ENCODE assay signal across 18 cellular contexts in genomic region chr15:84645496-84645895, GRCh38. TPM values are rescaled to one million over a fixed set of nuclear protein-coding genes. Genes with fewer than 3 reads are reported as not detected.
DNase-seq lines count a peak whose midpoint lies in the region; ATAC-seq and TF ChIP-seq lines count a peak whose summit lies in the region.
"Had no signal": no experiment of that assay in that cellular context is flagged by ENCODE, and none has a peak within 500 bp of the region (broad histone marks: within the 10 kb centered on the region; RNA-seq: fewer than 3 reads in every experiment).

No MANE protein-coding gene starts in this region.

- POLR2A ChIA-PET in WTC11 (lab: Charles Lee) = no interaction called here
- POLR2A ChIA-PET in HEK293T (lab: Yijun Ruan, JAX) = interaction anchor here (3.4 kb wide), 1 partner anchor 8 kb away, joined by 16 read pairs; the partner anchor contains the start of gene WDR73

- ATAC-seq in activated naive CD8-positive, alpha-beta T cell treated with anti-CD3 and anti-CD28 coated beads, Interleukin-2, amount 50 U/mL, for 24 hours = no peak
- no peak for ATAC-seq in WTC11
- peak; percentile 7 for ATAC-seq in esophagus mucosa
- ATAC-seq in stimulated activated naive B cell treated with anti-CD40 and anti-IgM and Interleukin-4, amounts not matched to agents 10 μg/mL and 1 μg/mL and 100 μg/mL, for 72 hours (replicated peaks) = no peak
- ATAC-seq in GM18868 (IDR thresholded peaks at IDR 0.05; ENCODE audit: unreplicated experiment) = no peak

- H3K36me3 Mint-ChIP-seq in activated naive CD8-positive, alpha-beta T cell treated with anti-CD3 and anti-CD28 coated beads for 36 hours = peaks cover 27% of the 10 kb centered on the region
- peaks cover 54% of the 10 kb centered on the region for H3K36me3 Mint-ChIP-seq in activated naive CD8-positive, alpha-beta T cell treated with anti-CD3 and anti-CD28 coated beads, Interleukin-2, amount 50 U/mL, for 24 hours (ENCODE audit: low read depth)
- peaks cover 65% of the 10 kb centered on the region for H3K36me3 Mint-ChIP-seq in WTC11
- peaks cover 32 to 48% of the 10 kb centered on the region in 2 donors for H3K36me3 Mint-ChIP-seq in stimulated activated naive B cell treated with anti-CD40 and anti-IgM and Interleukin-4, amounts not matched to agents 10 μg/mL and 1 μg/mL and 100 μg/mL, for 72 hours

- CTCF ChIA-PET in WTC11 (lab: Charles Lee) = interaction anchor here (0.6 to 0.9 kb wide), 2 partner anchors 25 to 47 kb away, joined by 3 to 4 read pairs; no protein-coding TSS in a partner anchor
- CTCF ChIA-PET in HEK293T (lab: Yijun Ruan, JAX) = no interaction called here

- no peaks in the 10 kb centered on the region for H3K27me3 Mint-ChIP-seq in activated naive CD8-positive, alpha-beta T cell treated with anti-CD3 and anti-CD28 coated beads for 36 hours
- H3K27me3 Mint-ChIP-seq in activated naive CD8-positive, alpha-beta T cell treated with anti-CD3 and anti-CD28 coated beads, Interleukin-2, amount 50 U/mL, for 24 hours = no peaks in the 10 kb centered on the region
- H3K27me3 Mint-ChIP-seq in WTC11 (ENCODE audit: low read depth) = no peaks in the 10 kb centered on the region
- H3K27me3 Mint-ChIP-seq in stimulated activated naive B cell treated with anti-CD40 and anti-IgM and Interleukin-4, amounts not matched to agents 10 μg/mL and 1 μg/mL and 100 μg/mL, for 72 hours = no peaks in the 10 kb centered on the region

- H3K9me3 Mint-ChIP-seq in activated naive CD8-positive, alpha-beta T cell treated with anti-CD3 and anti-CD28 coated beads for 36 hours = no peaks in the 10 kb centered on the region
- no peaks in the 10 kb centered on the region for H3K9me3 Mint-ChIP-seq in activated naive CD8-positive, alpha-beta T cell treated with anti-CD3 and anti-CD28 coated beads, Interleukin-2, amount 50 U/mL, for 24 hours
- no peaks in the 10 kb centered on the region for H3K9me3 Mint-ChIP-seq in WTC11
- H3K9me3 Mint-ChIP-seq in stimulated activated naive B cell treated with anti-CD40 and anti-IgM and Interleukin-4, amounts not matched to agents 10 μg/mL and 1 μg/mL and 100 μg/mL, for 72 hours = no peaks in the 10 kb centered on the region

- H3K4me3 Mint-ChIP-seq in activated naive CD8-positive, alpha-beta T cell treated with anti-CD3 and anti-CD28 coated beads for 36 hours = no peak overlapping the region
- H3K4me3 Mint-ChIP-seq in activated naive CD8-positive, alpha-beta T cell treated with anti-CD3 and anti-CD28 coated beads, Interleukin-2, amount 50 U/mL, for 24 hours = no peak overlapping the region
- H3K4me3 Mint-ChIP-seq in WTC11 = no peak overlapping the region
- no peak overlapping the region for H3K4me3 Mint-ChIP-seq in stimulated activated naive B cell treated with anti-CD40 and anti-IgM and Interleukin-4, amounts not matched to agents 10 μg/mL and 1 μg/mL and 100 μg/mL, for 72 hours

- H3K27ac Mint-ChIP-seq in activated naive CD8-positive, alpha-beta T cell treated with anti-CD3 and anti-CD28 coated beads for 36 hours = peak overlapping the region; percentile 17
- H3K27ac Mint-ChIP-seq in activated naive CD8-positive, alpha-beta T cell treated with anti-CD3 and anti-CD28 coated beads, Interleukin-2, amount 50 U/mL, for 24 hours = no peak overlapping the region
- H3K27ac Mint-ChIP-seq in WTC11 = peak overlapping the region; percentile 36; the same call in 1 of the 2 replicates
- H3K27ac Mint-ChIP-seq in stimulated activated naive B cell treated with anti-CD40 and anti-IgM and Interleukin-4, amounts not matched to agents 10 μg/mL and 1 μg/mL and 100 μg/mL, for 72 hours = peak overlapping the region; percentile 65

- peaks cover 14% of the 10 kb centered on the region for H3K4me1 Mint-ChIP-seq in activated naive CD8-positive, alpha-beta T cell treated with anti-CD3 and anti-CD28 coated beads for 36 hours
- H3K4me1 Mint-ChIP-seq in activated naive CD8-positive, alpha-beta T cell treated with anti-CD3 and anti-CD28 coated beads, Interleukin-2, amount 50 U/mL, for 24 hours = peaks cover 17% of the 10 kb centered on the region
- H3K4me1 Mint-ChIP-seq in WTC11 = no peaks in the 10 kb centered on the region
- H3K4me1 Mint-ChIP-seq in stimulated activated naive B cell treated with anti-CD40 and anti-IgM and Interleukin-4, amounts not matched to agents 10 μg/mL and 1 μg/mL and 100 μg/mL, for 72 hours = peaks cover 13 to 14% of the 10 kb centered on the region in 2 donors

- TF ChIP-seq CTCF in WTC11 (IDR thresholded peaks at IDR 0.05) = no peak

- no peak for DNase-seq in activated naive CD8-positive, alpha-beta T cell treated with anti-CD3 and anti-CD28 coated beads for 36 hours
- no peak for DNase-seq in activated naive CD8-positive, alpha-beta T cell treated with anti-CD3 and anti-CD28 coated beads, Interleukin-2, amount 50 U/mL, for 24 hours
- DNase-seq in WTC11 (ENCODE audit: low spot score) = no peak
- DNase-seq in stimulated activated naive B cell treated with anti-CD40 and anti-IgM and Interleukin-4, amounts not matched to agents 10 μg/mL and 1 μg/mL and 100 μg/mL, for 72 hours = no peak
- no peak for DNase-seq in HEK293T (ENCODE audit: extremely low spot score)
- DNase-seq: ACHN, AML-193, Caco-2, DMS153, Karpas-422, MG63, NCI-H1092, NCI-H146, NCI-H2081, NCI-H510A, NCI-H82 had no signal

TF ChIP-seq in WTC11, 78 proteins besides CTCF, POLR2A, EP300 and RAD21:
- TF ChIP-seq ESRRA (CRISPR knock-in tag; IDR thresholded peaks at IDR 0.05; ENCODE audit: borderline replicate concordance) (no peak), SP1 (CRISPR knock-in tag; conservative IDR thresholded peaks at IDR 0.05) (no peak), SOX15 (CRISPR knock-in tag; IDR thresholded peaks at IDR 0.05) (no peak), ZNF219 (CRISPR knock-in tag; IDR thresholded peaks at IDR 0.05; ENCODE audit: borderline replicate concordance) (no peak), FOXK1 (CRISPR knock-in tag; IDR thresholded peaks at IDR 0.05) (no peak), USF1 (CRISPR knock-in tag; IDR thresholded peaks at IDR 0.05) (no peak)

TF ChIP-seq in HEK293T, 16 proteins besides CTCF, POLR2A, EP300 and RAD21:
- TF ChIP-seq HDGF (IDR thresholded peaks at IDR 0.05; ENCODE audit: borderline replicate concordance) (no peak), ARNT (IDR thresholded peaks at IDR 0.05) (no peak), PKNOX1 (IDR thresholded peaks at IDR 0.05) (no peak), LEF1 (IDR thresholded peaks at IDR 0.05; ENCODE audit: borderline replicate concordance) (no peak), SP1 (IDR thresholded peaks at IDR 0.05) (no peak), FOXK2 (IDR thresholded peaks at IDR 0.05) (no peak), CTBP1 (IDR thresholded peaks at IDR 0.05; ENCODE audit: borderline replicate concordance) (no peak), TARDBP (IDR thresholded peaks at IDR 0.05) (no peak), L3MBTL2 (conservative IDR thresholded peaks at IDR 0.05) (no peak)

RNA-seq across cellular contexts. Expression of gene WDR73, which starts 8.6 kb away (rescaled TPM):
- total RNA-seq in activated naive CD8-positive, alpha-beta T cell treated with anti-CD3 and anti-CD28 coated beads for 36 hours = 10 to 100 TPM; 22.1 to 26.3 TPM
- 21.2 to 22.6 TPM (median 21.4 TPM) in 3 replicates for total RNA-seq in WTC11 (2021)
- 23.7 TPM for total RNA-seq in esophagus mucosa

RNA-seq across cellular contexts. Expression of gene NMB, which starts 12.5 kb away (rescaled TPM):
- 1 to 10 TPM; 2.6 TPM for total RNA-seq in activated naive CD8-positive, alpha-beta T cell treated with anti-CD3 and anti-CD28 coated beads for 36 hours
- total RNA-seq in WTC11 (2021) (14.9 to 16.2 TPM (median 15.3 TPM) in 3 replicates), esophagus mucosa (12.8 TPM)

RNA-seq across cellular contexts. Expression of gene ZSCAN2, which starts 44.7 kb away (rescaled TPM):
- total RNA-seq in activated naive CD8-positive, alpha-beta T cell treated with anti-CD3 and anti-CD28 coated beads for 36 hours = 1 to 10 TPM; 5.9 to 7.6 TPM
- total RNA-seq in WTC11 (2021) = 39.6 to 51.9 TPM (median 44.4 TPM) in 3 replicates
- total RNA-seq in esophagus mucosa = 0.92 TPM
